In the genomic region with DNA sequence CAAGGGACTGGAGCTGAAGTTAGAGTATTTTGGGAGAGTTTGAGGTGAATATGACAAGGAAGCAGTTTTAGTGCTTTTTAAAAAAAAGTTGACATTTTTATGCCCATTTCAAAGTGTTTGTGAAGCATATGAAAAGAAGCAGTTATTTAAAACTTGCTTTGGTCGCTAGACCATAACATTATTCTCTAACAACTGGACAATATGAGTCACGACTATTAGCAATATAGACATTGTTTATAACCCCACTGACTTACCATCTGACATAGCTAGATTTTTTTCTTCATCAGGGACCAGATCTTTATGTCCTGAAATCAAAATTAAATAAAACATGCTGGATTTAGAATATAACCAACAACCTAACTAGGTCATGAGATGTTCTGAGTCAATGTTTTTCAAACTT, we compare ENCODE assay signal across 31 cellular contexts.
"Had no signal": no experiment of that assay in that cellular context is flagged by ENCODE, and none has a peak within 500 bp of the region (broad histone marks: within the 10 kb centered on the region; RNA-seq: fewer than 3 reads in every experiment).

No MANE protein-coding gene starts in this region.

- DNase-seq: activated B cell treated with CpG ODN at 0.5 μM for 24 hours; activated CD4-positive, alpha-beta T cell treated with anti-CD3 and anti-CD28 coated beads for 48 hours; activated CD4-positive, alpha-beta T cell treated with anti-CD3 and anti-CD28 coated beads, Interleukin-2, amount 50 U/mL, for 1 hour; activated CD4-positive, alpha-beta T cell treated with anti-CD3 and anti-CD28 coated beads, Interleukin-2, amount 50 U/mL, for 48 hours; activated CD8-positive, alpha-beta memory T cell treated with anti-CD3 and anti-CD28 coated beads for 24 hours; activated CD8-positive, alpha-beta T cell treated with anti-CD3 and anti-CD28 coated beads for 36 hours; activated effector memory CD4-positive, alpha-beta T cell treated with Interleukin-2 at 50 U/mL for 16 hours; activated gamma-delta T cell treated with Interleukin-2 at 50 U/mL for 16 hours; activated naive CD4-positive, alpha-beta T cell treated with anti-CD3 and anti-CD28 coated beads, Interleukin-2, amount 50 U/mL, for 16 hours; activated naive CD4-positive, alpha-beta T cell treated with Interleukin-2 at 50 U/mL for 16 hours; activated T-cell treated with anti-CD3 and anti-CD28 coated beads, Interleukin-2, amount 50 U/mL, for 4 hours; amniotic stem cell; aorta; body of pancreas; caudate nucleus; cortex of kidney; dermis blood vessel endothelial cell; effector CD4-positive, alpha-beta T cell; effector memory CD8-positive, alpha-beta T cell; erythroblast; foreskin fibroblast; gastrocnemius medialis; glutamatergic neuron; heart left ventricle; T-helper 1 cell; T-helper 17 cell; T1000; WERI-Rb-1 had no signal

- ATAC-seq: activated CD4-positive, CD25-positive, alpha-beta regulatory T cell treated with anti-CD3 and anti-CD28 coated beads, Interleukin-2, amount 50 U/mL, for 24 hours; activated CD8-positive, alpha-beta T cell treated with anti-CD3 and anti-CD28 coated beads for 36 hours; activated T-cell treated with anti-CD3 and anti-CD28 coated beads, Interleukin-2, amount 50 U/mL, for 4 hours; activated T-helper 17 cell treated with anti-CD3 and anti-CD28 coated beads, Interleukin-2, amount 50 U/mL, for 72 hours; body of pancreas; effector memory CD8-positive, alpha-beta T cell; gastrocnemius medialis; heart left ventricle; T-helper 17 cell had no signal

- H3K4me3 ChIP-seq: body of pancreas, esophagus muscularis mucosa, gastrocnemius medialis, heart left ventricle had no signal
